8 cellular contexts compared by ENCODE assay signal in genomic region chr7:38169862-38170261, GRCh38. TPM values are rescaled to one million over a fixed set of nuclear protein-coding genes. Genes with fewer than 3 reads are reported as not detected.
DNase-seq lines count a peak whose midpoint lies in the region; ATAC-seq and TF ChIP-seq lines count a peak whose summit lies in the region.

No MANE protein-coding gene starts in this region.

- DNase-seq in astrocyte of the cerebellum (ENCODE audit: low read depth) (peak; percentile 98), posterior vena cava (ENCODE audit: low spot score) (peak; percentile 84), transverse colon (no peak), dorsolateral prefrontal cortex (no peak), testis (no peak)
- DNase-seq in stimulated activated CD4-positive, alpha-beta T cell treated with anti-CD3 and anti-CD28 coated beads, Interleukin-15, amount 100 ng/mL, for 24 hours: no peak

- TF ChIP-seq POLR2A in transverse colon (IDR thresholded peaks at IDR 0.05) (no peak), testis (IDR thresholded peaks at IDR 0.05) (no peak)

- H3K27me3 ChIP-seq in transverse colon (no peaks in the 10 kb centered on the region), dorsolateral prefrontal cortex (no peaks in the 10 kb centered on the region), testis (no peaks in the 10 kb centered on the region)

- H3K9me3 ChIP-seq in transverse colon (no peaks in the 10 kb centered on the region), testis (no peaks in the 10 kb centered on the region)

- peak overlapping the region in 2 of 4 donors; percentile 1 to 24 for H3K27ac ChIP-seq in transverse colon
- H3K27ac ChIP-seq in dorsolateral prefrontal cortex: no peak overlapping the region
- H3K27ac ChIP-seq in testis: no peak overlapping the region

- TF ChIP-seq EP300 in transverse colon (IDR thresholded peaks at IDR 0.05; ENCODE audit: low read depth): no peak

- intact Hi-C loops in posterior vena cava (cut with DNase I): no loop called here
- intact Hi-C loops in transverse colon (cut with DNase I; ENCODE audit: low total_unique reads): no loop called here
- intact Hi-C loops in dorsolateral prefrontal cortex (cut with DNase I): no loop called here
- intact Hi-C loops in testis (cut with DNase I; ENCODE audit: low total_unique reads): no loop called here

- H3K36me3 ChIP-seq in transverse colon (no peaks in the 10 kb centered on the region), testis (ENCODE audit: low read depth, missing control alignments) (no peaks in the 10 kb centered on the region)

- ATAC-seq in GM18868 (IDR thresholded peaks at IDR 0.05; ENCODE audit: unreplicated experiment) (peak; percentile 65), HG03378 (IDR thresholded peaks at IDR 0.05; ENCODE audit: unreplicated experiment) (peak; percentile 47)

- 53% methylated on average over 2 of the region's 2 CpGs; no CpG with 5 or more reads in 1 of the 2 donors for WGBS in transverse colon (ENCODE audit: low coverage in 1 of 2), 2 donors
- WGBS in testis, 2 donors: 70 to 100% methylated on average over 1 to 2 of the region's 2 CpGs

- no peak for TF ChIP-seq CTCF in astrocyte of the cerebellum (IDR thresholded peaks at IDR 0.05; ENCODE audit: low read depth, low read length, missing control alignments)
- no peak for TF ChIP-seq CTCF in transverse colon (IDR thresholded peaks at IDR 0.05)
- no peak for TF ChIP-seq CTCF in dorsolateral prefrontal cortex (IDR thresholded peaks at IDR 0.05 in 54 of 56, conservative IDR thresholded peaks at IDR 0.05 in 2 of 56; ENCODE audit: low read depth in 1 of 56, partially characterized antibody in 56 of 56)
- no peak for TF ChIP-seq CTCF in testis (IDR thresholded peaks at IDR 0.05)

- H3K4me1 ChIP-seq in transverse colon: peaks cover 0 to 6% (median 0%) of the 10 kb centered on the region in 4 donors
- no peaks in the 10 kb centered on the region for H3K4me1 ChIP-seq in testis

- H3K4me3 ChIP-seq in astrocyte of the cerebellum (ENCODE audit: low read depth, low read length): no peak overlapping the region
- no peak overlapping the region for H3K4me3 ChIP-seq in transverse colon
- no peak overlapping the region for H3K4me3 ChIP-seq in dorsolateral prefrontal cortex
- no peak overlapping the region for H3K4me3 ChIP-seq in testis

- in situ Hi-C loops in astrocyte of the cerebellum (cut with HindIII; ENCODE audit: low sequenced_read_pairs) (no loop called here), transverse colon (cut with MboI; ENCODE audit: low pct_ligation_motif_present in 1 of 4, low pct_unique_long_range_greater_than_20kb in 1 of 4, low sequenced_read_pairs in 3 of 4) (no loop called here)

RNA-seq across cellular contexts. Expression of gene STARD3NL, which starts 8.2 kb away (rescaled TPM):
- 10 to 100 TPM; 37.0 to 41.8 TPM for total RNA-seq in posterior vena cava
- 10 to 100 TPM in 3 of 4 donors, 1 to 10 TPM in 1; 2.6 to 41.4 (median 28.6) TPM for total RNA-seq in transverse colon
- 10 to 100 TPM; 30.1 to 55.9 (median 39.6) TPM for total RNA-seq in dorsolateral prefrontal cortex
- 10 to 100 TPM; 52.2 to 60.4 TPM for total RNA-seq in testis
- polyA plus RNA-seq in testis (ENCODE audit: insufficient read depth, low read depth, low replicate concordance): 66.1 TPM

Comparison
In these comparisons a context has a peak if more than half of its experiments do, and no peak if none do; other contexts are left out.
1. DNase-seq: peak in astrocyte of the cerebellum (single experiment) and posterior vena cava (single experiment); none in transverse colon (single experiment), stimulated activated CD4-positive, alpha-beta T cell treated with anti-CD3 and anti-CD28 coated beads, Interleukin-15, amount 100 ng/mL, for 24 hours (single experiment), dorsolateral prefrontal cortex (0 of 10) and testis (single experiment).